Comparison of ENCODE assay signal across 8 cellular contexts in the genomic region with DNA sequence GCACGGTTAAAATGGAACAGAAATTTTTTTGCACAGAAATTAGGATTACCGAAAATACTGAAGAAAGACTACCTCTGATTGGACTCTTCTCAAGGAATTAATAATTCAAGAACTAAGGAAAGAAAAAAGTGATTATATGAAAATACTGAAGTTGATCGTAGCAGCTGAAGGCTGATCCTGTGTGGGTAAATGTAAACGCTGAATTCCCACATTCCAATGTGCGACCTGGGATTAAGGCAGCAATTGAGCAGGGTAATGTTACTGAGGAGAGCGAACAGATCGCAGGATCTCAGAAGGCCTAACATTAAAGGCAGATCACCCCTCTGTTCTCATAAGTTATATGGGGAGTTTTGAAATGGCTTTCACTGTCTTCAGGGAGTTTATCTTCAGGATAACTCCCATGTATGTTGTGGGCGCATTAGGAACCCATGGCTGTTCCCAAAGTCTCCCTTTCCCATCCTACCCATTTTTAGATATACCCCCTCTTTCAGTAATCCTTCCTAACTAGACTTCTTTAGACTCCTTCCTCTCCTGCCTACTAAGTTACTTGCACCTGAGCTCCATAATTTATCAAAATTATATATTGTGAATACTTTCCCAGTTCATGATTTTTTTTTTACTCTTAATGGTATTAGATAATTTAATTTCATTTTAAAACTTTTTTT. TPM values are rescaled to one million over a fixed set of nuclear protein-coding genes. Genes with fewer than 3 reads are reported as not detected.
DNase-seq lines count a peak whose midpoint lies in the region; ATAC-seq, FAIRE-seq and TF ChIP-seq lines count a peak whose summit lies in the region.

No MANE protein-coding gene starts in this region.

- H3K27me3 Mint-ChIP-seq in CD4-positive, alpha-beta T cell = no peaks in the 10 kb centered on the region
- H3K27me3 Mint-ChIP-seq in naive thymus-derived CD4-positive, alpha-beta T cell = no peaks in the 10 kb centered on the region

- H3K4me1 ChIP-seq in Karpas-422 (ENCODE audit: low read length) = peaks cover 36% of the 10 kb centered on the region
- H3K4me1 ChIP-seq in naive thymus-derived CD4-positive, alpha-beta T cell (ENCODE audit: control insufficient read depth in 2 of 2, insufficient read depth in 2 of 2, low read length in 2 of 2) = peaks cover 8 to 15% of the 10 kb centered on the region in 2 donors

- no peak for FAIRE-seq in bronchial epithelial cell (lab: Jason Lieb, UNC)

- H3K4me1 Mint-ChIP-seq in CD4-positive, alpha-beta T cell (ENCODE audit: low read depth) = peaks cover 53% of the 10 kb centered on the region
- peaks cover 25 to 66% (median 52%) of the 10 kb centered on the region in 7 donors for H3K4me1 Mint-ChIP-seq in naive thymus-derived CD4-positive, alpha-beta T cell

- TF ChIP-seq CTCF in CD4-positive, alpha-beta T cell (IDR thresholded peaks at IDR 0.05) = no peak
- TF ChIP-seq CTCF in bronchial epithelial cell (IDR thresholded peaks at IDR 0.05; ENCODE audit: insufficient read depth, low read length, severe bottlenecking) = no peak

- H3K36me3 Mint-ChIP-seq in CD4-positive, alpha-beta T cell (ENCODE audit: low read depth) = peaks cover 43% of the 10 kb centered on the region
- H3K36me3 Mint-ChIP-seq in naive thymus-derived CD4-positive, alpha-beta T cell = peaks cover 4 to 26% (median 16%) of the 10 kb centered on the region in 5 donors

- peak overlapping the region; percentile 97 for H3K4me3 Mint-ChIP-seq in CD4-positive, alpha-beta T cell
- peak overlapping the region; percentile 88 to 98 (median 92) for H3K4me3 Mint-ChIP-seq in naive thymus-derived CD4-positive, alpha-beta T cell

- peak overlapping the region; percentile 69; the same call in 1 of the 2 replicates for H2AFZ ChIP-seq in Karpas-422 (ENCODE audit: low read length)

- no peaks in the 10 kb centered on the region for H3K9me3 Mint-ChIP-seq in CD4-positive, alpha-beta T cell
- peaks cover 0 to 5% (median 0%) of the 10 kb centered on the region in 11 donors for H3K9me3 Mint-ChIP-seq in naive thymus-derived CD4-positive, alpha-beta T cell

- intact Hi-C loops in CD4-positive, alpha-beta T cell (cut with DNase I, micrococcal nuclease) = loop anchor here (1.0 to 10.0 kb wide), 9 partner anchors 78 to 1680 kb away; partner anchors contain the start of genes ADPGK (in 1 of the 2), CLK3 (in 1 of the 2), COX5A (in 1 of the 2) and CSK (in 1 of the 2)
- intact Hi-C loops in naive thymus-derived CD4-positive, alpha-beta T cell (cut with micrococcal nuclease) = loop anchor here (1.0 to 10.0 kb wide), 19 partner anchors 23 to 990 kb away; partner anchors contain the start of genes SIN3A (in 2 of the 2), CLK3 (in 1 of the 2), COX5A (in 1 of the 2) and EDC3 (in 1 of the 2)

- peaks cover 39% of the 10 kb centered on the region for H3K79me2 ChIP-seq in Karpas-422 (ENCODE audit: low read length)

- H3K36me3 ChIP-seq in Karpas-422 (ENCODE audit: insufficient read depth, low read length) = no peaks in the 10 kb centered on the region
- H3K36me3 ChIP-seq in bronchial epithelial cell (ENCODE audit: control insufficient read depth, insufficient read depth, low read length) = no peaks in the 10 kb centered on the region
- H3K36me3 ChIP-seq in naive thymus-derived CD4-positive, alpha-beta T cell (ENCODE audit: control insufficient read depth in 2 of 3, insufficient read depth in 3 of 3, low read length in 3 of 3) = peaks cover 0 to 16% (median 0%) of the 10 kb centered on the region in 3 experiments

- peak overlapping the region; percentile 93 for H3K4me2 ChIP-seq in Karpas-422 (ENCODE audit: low read depth, low read length, poor library complexity, severe bottlenecking)

- CTCF ChIA-PET in CD4-positive, alpha-beta T cell (lab: Charles Lee) = interaction anchor here (0.9 to 2.0 kb wide), 2 partner anchors 79 to 159 kb away, joined by 3 to 7 read pairs; partner anchors contain the start of gene ARID3B
- CTCF ChIA-PET in naive thymus-derived CD4-positive, alpha-beta T cell (lab: Charles Lee) = interaction anchor here (0.7 kb wide), 1 partner anchor 78 kb away, joined by 5 read pairs; no protein-coding TSS in a partner anchor

- H3K27me3 ChIP-seq in CD4-positive, alpha-beta T cell (ENCODE audit: control insufficient read depth, insufficient read depth, low read length) = no peaks in the 10 kb centered on the region
- H3K27me3 ChIP-seq in Karpas-422 (ENCODE audit: low read length) (no peaks in the 10 kb centered on the region), bronchial epithelial cell (ENCODE audit: control insufficient read depth, insufficient read depth, low read length) (no peaks in the 10 kb centered on the region)
- no peaks in the 10 kb centered on the region for H3K27me3 ChIP-seq in naive thymus-derived CD4-positive, alpha-beta T cell (ENCODE audit: control insufficient read depth in 2 of 2, insufficient read depth in 2 of 2, low read length in 2 of 2)

- ATAC-seq in CD4-positive, alpha-beta T cell (ENCODE audit: poor library complexity) = no peak
- ATAC-seq in naive thymus-derived CD4-positive, alpha-beta T cell = no peak
- ATAC-seq in HG03469 (IDR thresholded peaks at IDR 0.05; ENCODE audit: unreplicated experiment) = no peak
- ATAC-seq in HG02885 (IDR thresholded peaks at IDR 0.05; ENCODE audit: poor library complexity, unreplicated experiment) = no peak
- no peak for ATAC-seq in GM18517 (IDR thresholded peaks at IDR 0.05; ENCODE audit: unreplicated experiment)

- H3K4me3 ChIP-seq in Karpas-422 (ENCODE audit: low read length) (peak overlapping the region; percentile 86), bronchial epithelial cell (ENCODE audit: low read depth, low read length) (peak overlapping the region; percentile 86)
- peak overlapping the region; percentile 91 for H3K4me3 ChIP-seq in naive thymus-derived CD4-positive, alpha-beta T cell (ENCODE audit: low read length)

- H3K27ac Mint-ChIP-seq in CD4-positive, alpha-beta T cell = peak overlapping the region; percentile 84
- H3K27ac Mint-ChIP-seq in naive thymus-derived CD4-positive, alpha-beta T cell = peak overlapping the region in 8 of 9 donors; percentile 78 to 96 (median 90)

- H3K9ac ChIP-seq in Karpas-422 (ENCODE audit: low read length) = peak overlapping the region; percentile 85

- POLR2A ChIA-PET in CD4-positive, alpha-beta T cell (lab: Charles Lee) = interaction anchor here (1.0 to 1.7 kb wide), 2 partner anchors 10 to 79 kb away, joined by 4 to 11 read pairs; partner anchors contain the start of gene ARID3B
- POLR2A ChIA-PET in naive thymus-derived CD4-positive, alpha-beta T cell (lab: Charles Lee) = interaction anchor here (0.6 to 1.2 kb wide), 3 partner anchors 10 to 153 kb away, joined by 3 to 4 read pairs (median 4); no protein-coding TSS in a partner anchor

- no peaks in the 10 kb centered on the region for H4K20me1 ChIP-seq in Karpas-422 (ENCODE audit: insufficient read depth, low read depth, low read length)

- H3K27ac ChIP-seq in CD4-positive, alpha-beta T cell (ENCODE audit: low read depth, low read length) = no peak overlapping the region
- peak overlapping the region; percentile 50 for H3K27ac ChIP-seq in Karpas-422 (ENCODE audit: low read length)
- peak overlapping the region; percentile 86 for H3K27ac ChIP-seq in naive thymus-derived CD4-positive, alpha-beta T cell (ENCODE audit: low read depth, low read length)

- H3K9me3 ChIP-seq in CD4-positive, alpha-beta T cell (ENCODE audit: control insufficient read depth, low read length) = no peaks in the 10 kb centered on the region
- no peaks in the 10 kb centered on the region for H3K9me3 ChIP-seq in Karpas-422 (ENCODE audit: low read length)
- no peaks in the 10 kb centered on the region for H3K9me3 ChIP-seq in naive thymus-derived CD4-positive, alpha-beta T cell (ENCODE audit: control insufficient read depth in 2 of 3, low read length in 3 of 3)

- DNase-seq in CD4-positive, alpha-beta T cell = no peak
- peak; percentile 45 for DNase-seq in Karpas-422
- DNase-seq in bronchial epithelial cell (ENCODE audit: low read depth) = peak; percentile 7
- DNase-seq in naive thymus-derived CD4-positive, alpha-beta T cell = no peak
- DNase-seq in HK-2 (ENCODE audit: unreplicated experiment) = no peak

- no peaks in the 10 kb centered on the region for H3K9me2 ChIP-seq in Karpas-422 (replicated peaks; ENCODE audit: insufficient read depth, low read length)

RNA-seq across cellular contexts. Expression of gene UBL7, which starts 1.0 kb away (rescaled TPM):
- 10 to 100 TPM; 14.3 to 17.1 TPM for total RNA-seq in CD4-positive, alpha-beta T cell
- 71.3 and 84.2 TPM in 2 replicates for total RNA-seq in Karpas-422 (2014; rRNA removed; shearing (Covaris generic); ENCODE audit: low replicate concordance)
- 21.6 and 22.1 TPM in 2 replicates for total RNA-seq in bronchial epithelial cell
- total RNA-seq in naive thymus-derived CD4-positive, alpha-beta T cell = 10 to 100 TPM; 20.2 to 50.7 (median 40.6) TPM
- 100 to 1,000 TPM; 108 to 127 TPM for polyA plus RNA-seq in naive thymus-derived CD4-positive, alpha-beta T cell

RNA-seq across cellular contexts. Expression of gene SEMA7A, which starts 28.2 kb away (rescaled TPM):
- 1 to 10 TPM; 2.3 to 2.7 TPM for total RNA-seq in CD4-positive, alpha-beta T cell
- 41.6 and 49.1 TPM in 2 replicates for total RNA-seq in Karpas-422 (2014; rRNA removed; shearing (Covaris generic); ENCODE audit: low replicate concordance)
- 4.0 and 5.3 TPM in 2 replicates for total RNA-seq in bronchial epithelial cell
- total RNA-seq in naive thymus-derived CD4-positive, alpha-beta T cell = 10 to 100 TPM in 2 of 5 experiments, 1 to 10 TPM in 3; 1.6 to 15.7 (median 5.0) TPM
- polyA plus RNA-seq in naive thymus-derived CD4-positive, alpha-beta T cell = not detected

Comparison
In these comparisons a context has a peak if more than half of its experiments do, and no peak if none do; other contexts are left out.
1. DNase-seq: peak in Karpas-422 (single experiment) and bronchial epithelial cell (single experiment); none in CD4-positive, alpha-beta T cell (0 of 10), naive thymus-derived CD4-positive, alpha-beta T cell (0 of 9) and HK-2 (single experiment).
2. Peak in every context shown above with its lines, with median percentiles within 50 percentile points of each other: H3K4me3 ChIP-seq.